ENCODE assay signal across 21 cellular contexts in genomic region chr2:270861-271260, GRCh38. TPM values are rescaled to one million over a fixed set of nuclear protein-coding genes. Genes with fewer than 3 reads are reported as not detected.
"Had no signal": no experiment of that assay in that cellular context is flagged by ENCODE, and none has a peak within 500 bp of the region (broad histone marks: within the 10 kb centered on the region; RNA-seq: fewer than 3 reads in every experiment).

No MANE protein-coding gene starts in this region.

- H3K27me3 ChIP-seq: body of pancreas, foreskin keratinocyte, upper lobe of right lung had no signal

- H3K4me3 ChIP-seq: body of pancreas, lower lobe of right lung, upper lobe of right lung had no signal

- ATAC-seq: activated CD8-positive, alpha-beta memory T cell treated with anti-CD3 and anti-CD28 coated beads, Interleukin-2, amount 10 ng/mL, durations not matched to agents 7 days and 5 days; activated CD8-positive, alpha-beta T cell treated with anti-CD3 and anti-CD28 coated beads for 36 hours; body of pancreas; foreskin keratinocyte; left lobe of liver; naive thymus-derived CD4-positive, alpha-beta T cell; upper lobe of right lung had no signal

- H3K9me3 Mint-ChIP-seq: activated CD8-positive, alpha-beta T cell treated with anti-CD3 and anti-CD28 coated beads for 36 hours; activated T-helper 2 cell treated with anti-CD3 and anti-CD28 coated beads, Interferon-gamma antibody, Interleukin-2, Interleukin-4, amounts not matched to agents 10 μg/mL and 5 μg/mL and 100 μg/mL, durations not matched to agents 14 hours and 24 hours and 36 hours; dendritic cell treated with granulocyte-macrophage colony-stimulating factor and Interleukin-4, amounts not matched to agents 40 ng/mL and 50 ng/mL, for 4 days; naive thymus-derived CD4-positive, alpha-beta T cell; neural crest cell had no signal

- H3K9me3 ChIP-seq: body of pancreas, lower lobe of right lung, upper lobe of right lung had no signal

- H3K27ac Mint-ChIP-seq: activated CD8-positive, alpha-beta memory T cell treated with anti-CD3 and anti-CD28 coated beads, Interleukin-2, amount 10 ng/mL, durations not matched to agents 7 days and 5 days; activated CD8-positive, alpha-beta T cell treated with anti-CD3 and anti-CD28 coated beads for 36 hours; activated T-helper 2 cell treated with anti-CD3 and anti-CD28 coated beads, Interferon-gamma antibody, Interleukin-2, Interleukin-4, amounts not matched to agents 10 μg/mL and 5 μg/mL and 100 μg/mL, durations not matched to agents 14 hours and 24 hours and 36 hours; dendritic cell treated with granulocyte-macrophage colony-stimulating factor and Interleukin-4, amounts not matched to agents 40 ng/mL and 50 ng/mL, for 4 days had no signal

- H3K27ac ChIP-seq: body of pancreas, foreskin keratinocyte, lower lobe of right lung, upper lobe of right lung had no signal

- H3K27me3 Mint-ChIP-seq: activated CD8-positive, alpha-beta memory T cell treated with anti-CD3 and anti-CD28 coated beads, Interleukin-2, amount 10 ng/mL, durations not matched to agents 7 days and 5 days; activated CD8-positive, alpha-beta T cell treated with anti-CD3 and anti-CD28 coated beads for 36 hours; dendritic cell treated with granulocyte-macrophage colony-stimulating factor and Interleukin-4, amounts not matched to agents 40 ng/mL and 50 ng/mL, for 4 days; naive thymus-derived CD4-positive, alpha-beta T cell had no signal

- DNase-seq: activated CD4-positive, alpha-beta T cell treated with anti-CD3 and anti-CD28 coated beads for 4 hours; activated CD4-positive, CD25-positive, alpha-beta regulatory T cell; activated CD8-positive, alpha-beta memory T cell treated with anti-CD3 and anti-CD28 coated beads, Interleukin-2, amount 10 ng/mL, durations not matched to agents 7 days and 5 days; activated CD8-positive, alpha-beta T cell treated with anti-CD3 and anti-CD28 coated beads for 36 hours; activated naive CD4-positive, alpha-beta T cell; anterior cingulate cortex; body of pancreas; effector CD4-positive, alpha-beta T cell; foreskin keratinocyte; kidney; lower lobe of right lung; naive thymus-derived CD4-positive, alpha-beta T cell; posterior cingulate gyrus; stimulated activated CD4-positive, alpha-beta T cell treated with anti-CD3 and anti-CD28 coated beads, Interleukin-4, amount 100 ng/mL, for 1 hour; stimulated activated naive CD4-positive, alpha-beta T cell; T1000; upper lobe of right lung had no signal

- H3K4me3 Mint-ChIP-seq: activated CD8-positive, alpha-beta memory T cell treated with anti-CD3 and anti-CD28 coated beads, Interleukin-2, amount 10 ng/mL, durations not matched to agents 7 days and 5 days; activated CD8-positive, alpha-beta T cell treated with anti-CD3 and anti-CD28 coated beads for 36 hours; dendritic cell treated with granulocyte-macrophage colony-stimulating factor and Interleukin-4, amounts not matched to agents 40 ng/mL and 50 ng/mL, for 4 days; neural crest cell had no signal

RNA-seq across cellular contexts. Expression of gene ALKAL2, which starts 17.0 kb away (rescaled TPM):
- total RNA-seq: activated CD8-positive, alpha-beta memory T cell treated with anti-CD3 and anti-CD28 coated beads, Interleukin-2, amount 10 ng/mL, durations not matched to agents 7 days and 5 days; activated CD8-positive, alpha-beta T cell treated with anti-CD3 and anti-CD28 coated beads for 36 hours; foreskin keratinocyte had no signal
